Comparison of ENCODE assay signal across 1 cellular context in genomic region chr5:3592298-3592697, GRCh38.
TF ChIP-seq lines count a peak whose summit lies in the region.

No MANE protein-coding gene starts in this region.

TF ChIP-seq in H1, 55 proteins besides CTCF, POLR2A, EP300 and RAD21 (continued from another document):
- TF ChIP-seq HDAC2 (IDR thresholded peaks at IDR 0.05; ENCODE audit: borderline replicate concordance in 1 of 2, low read depth in 2 of 2, low read length in 2 of 2): 0 out of 4 replicates have a peak, but pooled peaks of 1 of the 2 experiments have one; percentile 53
- no peak for TF ChIP-seq SIN3A (conservative IDR thresholded peaks at IDR 0.05 in 1 of 2, IDR thresholded peaks at IDR 0.05 in 1 of 2; ENCODE audit: low read depth in 1 of 2, low read length in 2 of 2)
- TF ChIP-seq, protein P1, sequence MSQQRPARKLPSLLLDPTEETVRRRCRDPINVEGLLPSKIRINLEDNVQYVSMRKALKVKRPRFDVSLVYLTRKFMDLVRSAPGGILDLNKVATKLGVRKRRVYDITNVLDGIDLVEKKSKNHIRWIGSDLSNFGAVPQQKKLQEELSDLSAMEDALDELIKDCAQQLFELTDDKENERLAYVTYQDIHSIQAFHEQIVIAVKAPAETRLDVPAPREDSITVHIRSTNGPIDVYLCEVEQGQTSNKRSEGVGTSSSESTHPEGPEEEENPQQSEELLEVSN (IDR thresholded peaks at IDR 0.05): peak; percentile 98
- TF ChIP-seq NANOG (IDR thresholded peaks at IDR 0.05; ENCODE audit: insufficient read depth, low read depth, low read length, poor library complexity, severe bottlenecking): no peak
- TF ChIP-seq, protein P2, sequence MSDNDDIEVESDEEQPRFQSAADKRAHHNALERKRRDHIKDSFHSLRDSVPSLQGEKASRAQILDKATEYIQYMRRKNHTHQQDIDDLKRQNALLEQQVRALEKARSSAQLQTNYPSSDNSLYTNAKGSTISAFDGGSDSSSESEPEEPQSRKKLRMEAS (IDR thresholded peaks at IDR 0.05): peak; percentile 98
